ENCODE assay signal across 32 cellular contexts in genomic region chr9:29928072-29928471, GRCh38.
"Had no signal": no experiment of that assay in that cellular context is flagged by ENCODE, and none has a peak within 500 bp of the region (broad histone marks: within the 10 kb centered on the region; RNA-seq: fewer than 3 reads in every experiment).

No MANE protein-coding gene starts in this region.

- H3K36me3 Mint-ChIP-seq: activated naive CD8-positive, alpha-beta T cell; WTC11 had no signal

- H3K4me1 ChIP-seq: esophagus squamous epithelium, gastroesophageal sphincter had no signal

- H3K4me3 ChIP-seq: esophagus squamous epithelium, gastroesophageal sphincter had no signal

- H3K4me1 Mint-ChIP-seq: activated CD4-positive, alpha-beta T cell treated with anti-CD3 and anti-CD28 coated beads, Interleukin-2, amount 10 ng/mL, durations not matched to agents 7 days and 5 days; activated T-helper 17 cell treated with anti-CD3 and anti-CD28 coated beads, Interleukin-2, amount 50 U/mL, for 72 hours; WTC11 had no signal

- H3K9me3 ChIP-seq: esophagus squamous epithelium, gastroesophageal sphincter had no signal

- H3K27ac Mint-ChIP-seq: activated CD4-positive, alpha-beta T cell treated with anti-CD3 and anti-CD28 coated beads, Interleukin-2, amount 10 ng/mL, durations not matched to agents 7 days and 5 days; activated CD8-positive, alpha-beta T cell treated with anti-CD3 and anti-CD28 coated beads for 36 hours; activated naive CD8-positive, alpha-beta T cell; activated T-helper 17 cell treated with anti-CD3 and anti-CD28 coated beads, Interleukin-2, amount 50 U/mL, for 72 hours; WTC11 had no signal

- FAIRE-seq: astrocyte, colon, endometrium, endothelial cell of umbilical vein had no signal

- H3K9me3 Mint-ChIP-seq: activated T-cell treated with anti-CD3 and anti-CD28 coated beads, Interleukin-2, amount 50 U/mL, for 4 hours had no signal

- ATAC-seq: activated CD8-positive, alpha-beta T cell treated with anti-CD3 and anti-CD28 coated beads for 36 hours; activated T-cell treated with anti-CD3 and anti-CD28 coated beads, Interleukin-2, amount 50 U/mL, for 4 hours; activated T-helper 17 cell treated with anti-CD3 and anti-CD28 coated beads, Interleukin-2, amount 50 U/mL, for 72 hours; gastroesophageal sphincter; WTC11 had no signal

- H3K27ac ChIP-seq: brain microvascular endothelial cell, epithelial cell of prostate, esophagus squamous epithelium, gastroesophageal sphincter, VCaP had no signal

- H3K36me3 ChIP-seq: brain microvascular endothelial cell, esophagus squamous epithelium, gastroesophageal sphincter had no signal

- DNase-seq: activated CD4-positive, alpha-beta T cell treated with anti-CD3 and anti-CD28 coated beads for 1 hour; activated CD4-positive, alpha-beta T cell treated with anti-CD3 and anti-CD28 coated beads for 4 hours; activated CD4-positive, alpha-beta T cell treated with anti-CD3 and anti-CD28 coated beads, Interleukin-2, amount 10 ng/mL, durations not matched to agents 7 days and 5 days; activated CD4-positive, alpha-beta T cell treated with anti-CD3 and anti-CD28 coated beads, Interleukin-2, amount 50 U/mL, for 48 hours; activated CD8-positive, alpha-beta memory T cell treated with anti-CD3 and anti-CD28 coated beads for 24 hours; activated CD8-positive, alpha-beta T cell treated with anti-CD3 and anti-CD28 coated beads for 36 hours; activated effector memory CD4-positive, alpha-beta T cell treated with Interleukin-2 at 50 U/mL for 16 hours; activated gamma-delta T cell treated with Interleukin-2 at 50 U/mL for 16 hours; activated naive CD4-positive, alpha-beta T cell treated with anti-CD3 and anti-CD28 coated beads, Interleukin-2, amount 50 U/mL, for 16 hours; activated naive CD4-positive, alpha-beta T cell treated with Interleukin-2 at 50 U/mL for 16 hours; activated T-cell treated with anti-CD3 and anti-CD28 coated beads, Interleukin-2, amount 50 U/mL, for 4 hours; amniotic stem cell; anterior cingulate cortex; brain microvascular endothelial cell; caudate nucleus; cortex of kidney; dermis blood vessel endothelial cell; effector CD8-positive, alpha-beta T cell; esophagus squamous epithelium; foreskin melanocyte; head of caudate nucleus; T-helper 2 cell had no signal

- H3K27me3 ChIP-seq: brain microvascular endothelial cell, esophagus squamous epithelium, gastroesophageal sphincter had no signal

- H3K4me3 Mint-ChIP-seq: activated CD4-positive, alpha-beta T cell treated with anti-CD3 and anti-CD28 coated beads, Interleukin-2, amount 10 ng/mL, durations not matched to agents 7 days and 5 days; activated CD8-positive, alpha-beta T cell treated with anti-CD3 and anti-CD28 coated beads for 36 hours; activated naive CD8-positive, alpha-beta T cell; activated T-cell treated with anti-CD3 and anti-CD28 coated beads, Interleukin-2, amount 50 U/mL, for 4 hours; activated T-helper 17 cell treated with anti-CD3 and anti-CD28 coated beads, Interleukin-2, amount 50 U/mL, for 72 hours; WTC11 had no signal

- H3K27me3 Mint-ChIP-seq: activated CD4-positive, alpha-beta T cell treated with anti-CD3 and anti-CD28 coated beads, Interleukin-2, amount 10 ng/mL, durations not matched to agents 7 days and 5 days; activated CD8-positive, alpha-beta T cell treated with anti-CD3 and anti-CD28 coated beads for 36 hours; activated naive CD8-positive, alpha-beta T cell; activated T-helper 17 cell treated with anti-CD3 and anti-CD28 coated beads, Interleukin-2, amount 50 U/mL, for 72 hours had no signal
